1 cellular context compared by ENCODE assay signal in the genomic region with DNA sequence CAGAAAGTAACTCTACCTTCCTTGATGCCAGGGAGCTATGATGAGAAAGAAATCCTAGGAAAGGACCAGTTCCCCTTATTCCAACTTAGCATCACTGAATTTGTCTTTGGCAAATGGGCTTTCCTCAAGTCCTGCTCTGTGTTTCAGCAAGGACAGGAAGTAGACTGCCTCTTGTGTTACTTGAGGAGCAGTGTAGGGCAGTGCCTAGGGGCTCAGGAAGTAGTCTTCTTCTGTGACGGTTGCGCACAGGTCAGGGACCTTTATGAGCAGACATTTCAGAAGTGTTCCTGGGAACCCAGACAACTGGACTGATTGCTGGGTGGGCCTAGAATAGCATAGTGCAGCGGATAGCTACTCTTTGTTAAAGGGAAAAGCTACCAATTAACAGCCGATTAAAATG.
TF ChIP-seq lines count a peak whose summit lies in the region.

No MANE protein-coding gene starts in this region.

TF ChIP-seq in HepG2, 621 proteins besides CTCF, POLR2A, EP300 and RAD21:
- TF ChIP-seq FOXM1 (CRISPR knock-in tag; IDR thresholded peaks at IDR 0.05) (no peak), ZNF232 (CRISPR knock-in tag; IDR thresholded peaks at IDR 0.05; ENCODE audit: borderline replicate concordance) (no peak), ZNF83 (CRISPR knock-in tag; IDR thresholded peaks at IDR 0.05; ENCODE audit: borderline replicate concordance) (no peak), SIX1 (CRISPR knock-in tag; IDR thresholded peaks at IDR 0.05; ENCODE audit: borderline replicate concordance) (no peak), RARA (CRISPR knock-in tag; IDR thresholded peaks at IDR 0.05) (no peak)
